In the genomic region with DNA sequence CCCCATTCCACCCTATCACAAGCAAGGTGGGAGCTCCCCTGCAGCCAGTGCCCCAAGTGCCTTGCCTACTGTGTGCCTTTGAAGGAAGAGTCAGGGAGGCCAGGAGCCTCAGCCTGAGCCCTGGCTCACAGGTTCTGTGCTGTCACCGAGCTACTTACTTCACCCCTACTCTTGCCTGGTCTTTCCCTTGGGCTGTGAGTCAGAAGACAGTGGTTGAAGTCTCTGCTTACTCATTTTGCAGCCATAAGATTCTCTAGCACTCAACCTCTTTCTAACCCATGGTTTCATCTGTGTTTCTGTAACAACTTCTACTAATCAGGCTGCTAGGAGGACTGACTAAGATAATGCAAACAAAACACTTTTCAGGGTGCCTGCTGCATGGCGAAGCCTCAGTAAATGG, we compare ENCODE assay signal across 14 cellular contexts.
A peak's percentile ranks its signal among the peaks of the same experiment; 100 is the strongest.
DNase-seq lines count a peak whose midpoint lies in the region; ATAC-seq and TF ChIP-seq lines count a peak whose summit lies in the region.
"Had no signal": no experiment of that assay in that cellular context is flagged by ENCODE, and none has a peak within 500 bp of the region (broad histone marks: within the 10 kb centered on the region; RNA-seq: fewer than 3 reads in every experiment).

No MANE protein-coding gene starts in this region.

- peaks cover 3% of the 10 kb centered on the region for H3K4me1 Mint-ChIP-seq in activated T-cell treated with anti-CD3 and anti-CD28 coated beads, Interleukin-2, amount 50 U/mL, for 72 hours (ENCODE audit: low read depth)
- H3K4me1 Mint-ChIP-seq: activated naive CD4-positive, alpha-beta T cell treated with anti-CD3 and anti-CD28 coated beads, Interleukin-2, amount 50 U/mL, for 24 hours had no signal

- CTCF ChIA-PET in PC-3 (lab: Charles Lee), result no interaction called here

- H3K9me3 Mint-ChIP-seq in activated T-cell treated with anti-CD3 and anti-CD28 coated beads, Interleukin-2, amount 50 U/mL, for 72 hours, result peaks cover 0 to 2% of the 10 kb centered on the region in 2 donors
- H3K9me3 Mint-ChIP-seq: activated naive CD4-positive, alpha-beta T cell treated with anti-CD3 and anti-CD28 coated beads, Interleukin-2, amount 50 U/mL, for 24 hours had no signal

- no peak overlapping the region for H3K9ac ChIP-seq in PC-3 (ENCODE audit: low read length)

- DNase-seq in activated T-cell treated with anti-CD3 and anti-CD28 coated beads, Interleukin-2, amount 50 U/mL, for 72 hours, result peak; percentile 23 to 31
- DNase-seq in activated T-cell treated with anti-CD3 and anti-CD28 coated beads, Interleukin-2, amount 50 U/mL, for 48 hours, result no peak
- peak; percentile 63 for DNase-seq in PC-3
- peak; percentile 37 for DNase-seq in fibroblast of gingiva (ENCODE audit: low read depth)
- peak; percentile 24 for DNase-seq in stimulated activated CD8-positive, alpha-beta memory T cell treated with anti-CD3 and anti-CD28 coated beads, Interleukin-4, amount 100 ng/mL, for 48 hours
- DNase-seq in cerebellar cortex (ENCODE audit: low spot score), result no peak
- DNase-seq in DMS153 (lab: John Stamatoyannopoulos, UW), result no peak
- DNase-seq in anterior cingulate cortex (lab: John Stamatoyannopoulos, UW), result no peak
- DNase-seq: NCI-H1105 treated with DMSO at 0.1 percent for 48 hours, NCI-H524 treated with DMSO at 0.1 percent for 48 hours, pancreas had no signal

- H3F3A ChIP-seq in PC-3 (ENCODE audit: low read length, unreplicated experiment), result no peaks in the 10 kb centered on the region

- no peaks in the 10 kb centered on the region for H3K36me3 ChIP-seq in PC-3 (ENCODE audit: low read depth, low read length)
- H3K36me3 ChIP-seq: pancreas had no signal

- no peaks in the 10 kb centered on the region for H3K36me3 Mint-ChIP-seq in activated T-cell treated with anti-CD3 and anti-CD28 coated beads, Interleukin-2, amount 50 U/mL, for 72 hours (ENCODE audit: insufficient read depth in 2 of 2)
- H3K36me3 Mint-ChIP-seq: activated naive CD4-positive, alpha-beta T cell treated with anti-CD3 and anti-CD28 coated beads, Interleukin-2, amount 50 U/mL, for 24 hours had no signal

- 0 out of 2 replicates have a peak, but pooled peaks cover 15% of the 10 kb centered on the region for H3K79me2 ChIP-seq in PC-3 (ENCODE audit: low read length)

- no peak overlapping the region for H3K4me3 ChIP-seq in PC-3 (ENCODE audit: low read length)
- H3K4me3 ChIP-seq: lung, pancreas had no signal

- no peaks in the 10 kb centered on the region for H4K20me1 ChIP-seq in PC-3 (ENCODE audit: low read length)

- peaks cover 26% of the 10 kb centered on the region for H3K4me1 ChIP-seq in PC-3 (ENCODE audit: insufficient read depth, low read length)
- H3K4me1 ChIP-seq: pancreas had no signal

- POLR2A ChIA-PET in PC-3 (lab: Charles Lee; ENCODE audit: unreplicated experiment), result no interaction called here

- no peaks in the 10 kb centered on the region for H3K27me3 ChIP-seq in PC-3 (ENCODE audit: low read length)
- H3K27me3 ChIP-seq: pancreas had no signal

- no TSS peak for BruUV-seq in PC-3 (replicated peaks; lab: Mats Ljungman, UMichigan)

- no peak overlapping the region for H2AFZ ChIP-seq in PC-3 (ENCODE audit: low read length)

- no peaks in the 10 kb centered on the region for H3K9me2 ChIP-seq in PC-3 (replicated peaks; ENCODE audit: low read length)

- no peak overlapping the region for H3K27ac Mint-ChIP-seq in activated T-cell treated with anti-CD3 and anti-CD28 coated beads, Interleukin-2, amount 50 U/mL, for 72 hours
- H3K27ac Mint-ChIP-seq: activated naive CD4-positive, alpha-beta T cell treated with anti-CD3 and anti-CD28 coated beads, Interleukin-2, amount 50 U/mL, for 24 hours had no signal

- H3K27ac ChIP-seq in PC-3 (ENCODE audit: low read length), result peak overlapping the region; percentile 47
- H3K27ac ChIP-seq: C4-2B, pancreas had no signal

- no peak overlapping the region for H3K4me2 ChIP-seq in PC-3 (ENCODE audit: low read length)

- peaks cover 14% of the 10 kb centered on the region for H3K27me3 Mint-ChIP-seq in activated T-cell treated with anti-CD3 and anti-CD28 coated beads, Interleukin-2, amount 50 U/mL, for 72 hours (ENCODE audit: low read depth)

- peak; percentile 94 to 95 for ATAC-seq in activated T-cell treated with anti-CD3 and anti-CD28 coated beads, Interleukin-2, amount 50 U/mL, for 72 hours (replicated peaks in 1 of 2)
- peak; percentile 56 for ATAC-seq in PC-3

- TF ChIP-seq CTCF in PC-3 (conservative IDR thresholded peaks at IDR 0.05; ENCODE audit: low read depth, low read length), result no peak

- no peaks in the 10 kb centered on the region for H3K9me3 ChIP-seq in PC-3 (ENCODE audit: low read length)
- H3K9me3 ChIP-seq: pancreas had no signal

- no peak overlapping the region for H3K4me3 Mint-ChIP-seq in activated T-cell treated with anti-CD3 and anti-CD28 coated beads, Interleukin-2, amount 50 U/mL, for 72 hours
- H3K4me3 Mint-ChIP-seq: activated naive CD4-positive, alpha-beta T cell treated with anti-CD3 and anti-CD28 coated beads, Interleukin-2, amount 50 U/mL, for 24 hours had no signal

- intact Hi-C loops in PC-3 (cut with micrococcal nuclease), result no loop called here

Comparison
In these comparisons a context has a peak if more than half of its experiments do, and no peak if none do; other contexts are left out.
1. DNase-seq: peak in activated T-cell treated with anti-CD3 and anti-CD28 coated beads, Interleukin-2, amount 50 U/mL, for 72 hours (2 of 2), PC-3 (single experiment), fibroblast of gingiva (single experiment) and stimulated activated CD8-positive, alpha-beta memory T cell treated with anti-CD3 and anti-CD28 coated beads, Interleukin-4, amount 100 ng/mL, for 48 hours (single experiment); none in activated T-cell treated with anti-CD3 and anti-CD28 coated beads, Interleukin-2, amount 50 U/mL, for 48 hours (0 of 2), cerebellar cortex (single experiment), DMS153 (single experiment) and anterior cingulate cortex (0 of 58).